In the genomic region with DNA sequence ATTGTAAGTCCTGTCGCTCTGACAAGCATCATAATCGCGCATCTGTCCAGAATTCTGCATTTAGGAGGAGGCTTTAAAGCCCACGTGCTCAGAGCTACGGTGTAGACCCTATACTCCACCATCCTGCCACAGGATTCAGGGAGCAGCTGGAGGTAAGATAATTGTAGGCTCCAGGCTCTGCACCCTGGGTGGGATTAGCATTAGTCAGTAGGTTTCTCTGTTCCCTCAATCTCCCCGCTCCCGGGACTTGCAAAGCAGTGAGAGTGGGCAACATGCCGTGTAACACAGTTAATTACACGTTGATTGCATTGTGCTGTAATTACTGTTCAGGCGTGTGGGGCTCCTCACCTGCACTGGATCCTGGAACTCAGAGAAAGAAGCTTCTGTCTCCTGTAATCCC, we compare ENCODE assay signal across 24 cellular contexts.
A peak's percentile ranks its signal among the peaks of the same experiment; 100 is the strongest.
DNase-seq lines count a peak whose midpoint lies in the region; ATAC-seq and TF ChIP-seq lines count a peak whose summit lies in the region.
"Had no signal": no experiment of that assay in that cellular context is flagged by ENCODE, and none has a peak within 500 bp of the region (broad histone marks: within the 10 kb centered on the region; RNA-seq: fewer than 3 reads in every experiment).

No MANE protein-coding gene starts in this region.

- no peak overlapping the region for H3K4me3 ChIP-seq in fibroblast of villous mesenchyme (ENCODE audit: low read depth, low read length)
- H3K4me3 ChIP-seq: adrenal gland, body of pancreas, dorsolateral prefrontal cortex, gastroesophageal sphincter, right lobe of liver had no signal

- ATAC-seq in HG02938 (IDR thresholded peaks at IDR 0.05; ENCODE audit: unreplicated experiment): no peak
- ATAC-seq: body of pancreas; gastroesophageal sphincter; Panc1; stimulated activated memory B cell treated with anti-CD40 and anti-IgM and Interleukin-4, amounts not matched to agents 10 μg/mL and 1 μg/mL and 100 μg/mL, for 72 hours had no signal

- TF ChIP-seq CTCF in fibroblast of villous mesenchyme (IDR thresholded peaks at IDR 0.05; ENCODE audit: insufficient read depth, low read depth, low read length): no peak

- DNase-seq in DMS 273 (lab: John Stamatoyannopoulos, UW; ENCODE audit: unreplicated experiment) (peak; percentile 63), NCI-H1417 (lab: John Stamatoyannopoulos, UW) (peak in 2 of 3 experiments; percentile 83 to 96), NCI-H69 (lab: John Stamatoyannopoulos, UW) (peak; percentile 100), fibroblast of villous mesenchyme (ENCODE audit: low read depth) (peak; percentile 20), midbrain (lab: John Stamatoyannopoulos, UW) (no peak)
- no peak for DNase-seq in activated CD4-positive, CD25-positive, alpha-beta regulatory T cell treated with anti-CD3 and anti-CD28 coated beads, Interleukin-2, amount 50 U/mL, for 72 hours
- DNase-seq in activated T-cell treated with anti-CD3 and anti-CD28 coated beads, Interleukin-2, amount 50 U/mL, for 48 hours: no peak
- DNase-seq: activated B cell treated with CpG ODN at 0.5 μM for 24 hours; activated naive CD4-positive, alpha-beta T cell treated with Interleukin-2 at 50 U/mL for 16 hours; C1 segment of cervical spinal cord; dorsolateral prefrontal cortex; GOT3; hippocampal formation; NCI-H187 treated with DMSO at 0.1 percent for 48 hours; right lobe of liver; SHP77 treated with DMSO at 0.1 percent for 48 hours; stimulated activated CD4-positive, alpha-beta T cell treated with anti-CD3 and anti-CD28 coated beads, Interleukin-12 subunit alpha, Interleukin-12 subunit beta, amount 100 ng/mL, for 4 hours; stimulated activated CD4-positive, alpha-beta T cell treated with anti-CD3 and anti-CD28 coated beads, Interleukin-4, amount 100 ng/mL, for 4 hours had no signal

Comparison
In these comparisons a context has a peak if more than half of its experiments do, and no peak if none do; other contexts are left out.
1. DNase-seq: peak in DMS 273 (single experiment), NCI-H1417 (2 of 3), NCI-H69 (single experiment) and fibroblast of villous mesenchyme (single experiment); none in activated CD4-positive, CD25-positive, alpha-beta regulatory T cell treated with anti-CD3 and anti-CD28 coated beads, Interleukin-2, amount 50 U/mL, for 72 hours (single experiment), activated T-cell treated with anti-CD3 and anti-CD28 coated beads, Interleukin-2, amount 50 U/mL, for 48 hours (0 of 2) and midbrain (single experiment).